Comparison of ENCODE assay signal across 1 cellular context in the genomic region with DNA sequence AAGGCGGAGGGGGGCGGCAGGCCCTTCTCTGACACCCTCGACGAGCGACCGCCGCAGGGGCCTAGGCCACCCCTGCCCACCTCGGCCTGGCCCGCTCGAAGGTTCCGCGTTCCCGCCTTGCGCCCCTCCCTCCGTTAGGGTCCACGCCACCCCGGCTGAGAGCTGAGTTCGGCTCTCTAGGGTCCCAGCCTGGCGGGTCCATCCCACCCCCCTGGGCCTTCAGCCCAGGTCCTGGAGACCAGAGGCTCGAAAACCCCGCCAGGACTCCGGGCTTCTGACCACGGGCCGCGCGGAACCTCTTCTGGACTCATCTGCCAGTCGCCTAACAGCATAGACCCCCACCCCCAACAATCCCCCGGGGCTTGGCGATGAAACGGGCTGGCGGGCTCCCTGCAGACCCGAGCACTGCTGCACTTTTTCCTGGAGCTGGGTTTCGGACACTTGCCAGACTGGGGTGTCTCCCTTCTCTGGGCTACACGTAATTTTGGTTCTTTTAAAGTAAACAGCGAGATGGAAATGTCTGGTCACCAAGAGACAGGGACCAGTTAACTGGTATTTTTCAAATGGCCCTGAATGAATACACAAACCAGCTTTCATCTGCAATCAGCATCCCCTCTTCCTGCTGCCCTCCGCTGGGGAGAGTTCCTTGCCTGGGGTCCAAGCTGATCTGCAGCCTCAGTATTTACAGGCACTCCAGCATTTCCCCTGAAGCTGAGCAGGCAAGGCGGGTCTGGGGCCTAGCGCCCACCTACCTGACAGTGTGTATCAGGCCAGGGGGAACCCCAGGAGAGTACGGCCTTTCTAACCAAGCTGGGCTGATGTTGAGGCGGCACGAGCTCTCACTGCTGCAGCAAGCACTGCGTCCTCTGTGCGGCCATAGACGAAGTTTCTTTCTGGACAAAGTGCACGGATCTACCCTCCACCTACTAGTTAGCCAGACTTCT.
TF ChIP-seq lines count a peak whose summit lies in the region.

No MANE protein-coding gene starts in this region.

TF ChIP-seq in IMR-90, 13 proteins besides CTCF, POLR2A, EP300 and RAD21 (continued from another document):
- TF ChIP-seq, protein P1, sequence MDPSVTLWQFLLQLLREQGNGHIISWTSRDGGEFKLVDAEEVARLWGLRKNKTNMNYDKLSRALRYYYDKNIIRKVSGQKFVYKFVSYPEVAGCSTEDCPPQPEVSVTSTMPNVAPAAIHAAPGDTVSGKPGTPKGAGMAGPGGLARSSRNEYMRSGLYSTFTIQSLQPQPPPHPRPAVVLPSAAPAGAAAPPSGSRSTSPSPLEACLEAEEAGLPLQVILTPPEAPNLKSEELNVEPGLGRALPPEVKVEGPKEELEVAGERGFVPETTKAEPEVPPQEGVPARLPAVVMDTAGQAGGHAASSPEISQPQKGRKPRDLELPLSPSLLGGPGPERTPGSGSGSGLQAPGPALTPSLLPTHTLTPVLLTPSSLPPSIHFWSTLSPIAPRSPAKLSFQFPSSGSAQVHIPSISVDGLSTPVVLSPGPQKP (IDR thresholded peaks at IDR 0.05; ENCODE audit: borderline replicate concordance, low read depth, low read length) = no peak
- no peak for TF ChIP-seq MXI1 (IDR thresholded peaks at IDR 0.05; ENCODE audit: borderline replicate concordance, low read depth, low read length)
- no peak for TF ChIP-seq RFX5 (IDR thresholded peaks at IDR 0.05; ENCODE audit: low read depth, low read length)
- no peak for TF ChIP-seq CHD1 (IDR thresholded peaks at IDR 0.05; ENCODE audit: low read depth, low read length)
- TF ChIP-seq, protein P2, sequence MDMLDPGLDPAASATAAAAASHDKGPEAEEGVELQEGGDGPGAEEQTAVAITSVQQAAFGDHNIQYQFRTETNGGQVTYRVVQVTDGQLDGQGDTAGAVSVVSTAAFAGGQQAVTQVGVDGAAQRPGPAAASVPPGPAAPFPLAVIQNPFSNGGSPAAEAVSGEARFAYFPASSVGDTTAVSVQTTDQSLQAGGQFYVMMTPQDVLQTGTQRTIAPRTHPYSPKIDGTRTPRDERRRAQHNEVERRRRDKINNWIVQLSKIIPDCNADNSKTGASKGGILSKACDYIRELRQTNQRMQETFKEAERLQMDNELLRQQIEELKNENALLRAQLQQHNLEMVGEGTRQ (IDR thresholded peaks at IDR 0.05; ENCODE audit: low read depth, low read length) = no peak
- TF ChIP-seq FOS (IDR thresholded peaks at IDR 0.05; ENCODE audit: low read depth, low read length) = no peak
- TF ChIP-seq SMC3 (IDR thresholded peaks at IDR 0.05; ENCODE audit: low read depth, low read length) = no peak
- no peak for TF ChIP-seq MAFK (IDR thresholded peaks at IDR 0.05; ENCODE audit: low read depth, low read length)
- no peak for TF ChIP-seq BHLHE40 (IDR thresholded peaks at IDR 0.05; ENCODE audit: low read depth, low read length)
- no peak for TF ChIP-seq MAZ (IDR thresholded peaks at IDR 0.05; ENCODE audit: borderline replicate concordance, low read depth, low read length)
- no peak for TF ChIP-seq CEBPB (IDR thresholded peaks at IDR 0.05; ENCODE audit: low read depth, low read length)
- no peak for TF ChIP-seq NFE2L2 (IDR thresholded peaks at IDR 0.05; ENCODE audit: low read depth, low read length)
